In the genomic region with DNA sequence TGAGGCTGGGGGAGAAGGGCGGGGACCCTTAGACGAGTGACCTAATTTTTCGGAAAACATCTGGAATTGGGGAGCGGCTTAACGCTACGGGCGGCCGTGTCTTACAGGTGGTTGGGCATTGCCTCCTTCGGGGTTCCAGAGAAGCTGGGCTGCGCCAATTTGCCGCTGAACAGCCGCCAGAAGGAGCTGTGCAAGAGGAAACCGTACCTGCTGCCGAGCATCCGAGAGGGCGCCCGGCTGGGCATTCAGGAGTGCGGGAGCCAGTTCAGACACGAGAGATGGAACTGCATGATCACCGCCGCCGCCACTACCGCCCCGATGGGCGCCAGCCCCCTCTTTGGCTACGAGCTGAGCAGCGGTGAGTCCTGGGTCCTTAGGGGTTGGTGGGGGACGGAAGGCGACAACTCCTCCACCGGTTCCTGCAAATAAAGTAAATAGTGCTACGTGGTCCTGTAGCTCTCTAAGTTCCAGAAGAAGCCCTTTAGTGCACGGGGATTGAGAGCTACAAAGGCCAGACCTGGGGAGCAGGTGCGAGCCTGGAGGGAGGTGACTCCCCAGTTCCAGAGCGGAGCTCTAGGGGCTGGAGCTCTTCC, we compare ENCODE assay signal across 9 cellular contexts. TPM values are rescaled to one million over a fixed set of nuclear protein-coding genes. Genes with fewer than 3 reads are reported as not detected.
DNase-seq lines count a peak whose midpoint lies in the region; ATAC-seq and TF ChIP-seq lines count a peak whose summit lies in the region.
"Had no signal": no experiment of that assay in that cellular context is flagged by ENCODE, and none has a peak within 500 bp of the region (broad histone marks: within the 10 kb centered on the region; RNA-seq: fewer than 3 reads in every experiment).

No MANE protein-coding gene starts in this region.

- H3K27me3 ChIP-seq in GM23338 (ENCODE audit: insufficient read depth): peaks cover 52% of the 10 kb centered on the region
- H3K27me3 ChIP-seq in breast epithelium: peaks cover 3 to 46% of the 10 kb centered on the region in 2 donors
- H3K27me3 ChIP-seq in transverse colon: peaks cover 67% of the 10 kb centered on the region

- no peaks in the 10 kb centered on the region for H4K20me1 ChIP-seq in GM23338 (replicated peaks; ENCODE audit: insufficient read depth)

- no peak overlapping the region for H3K27ac ChIP-seq in GM23338 (ENCODE audit: low read depth)
- no peak overlapping the region for H3K27ac ChIP-seq in breast epithelium
- H3K27ac ChIP-seq in transverse colon: no peak overlapping the region

- peak overlapping the region; percentile 97 for H3K4me2 ChIP-seq in GM23338

- H3K4me3 ChIP-seq in GM23338 (peak overlapping the region; percentile 84), breast epithelium (peak overlapping the region; percentile 14 to 44 (median 34)), transverse colon (peak overlapping the region; percentile 10 to 52 (median 25))

- H3F3A ChIP-seq in GM23338 (replicated peaks; ENCODE audit: low read depth): no peaks in the 10 kb centered on the region

- peak; percentile 81 for ATAC-seq in GM23338
- peak; percentile 62 for ATAC-seq in memory B cell (ENCODE audit: low read depth)

- TF ChIP-seq CTCF in GM23338 (conservative IDR thresholded peaks at IDR 0.05; ENCODE audit: low read depth in 2 of 2): peak; percentile 12 to 53; a peak in 3 of 4 replicates
- TF ChIP-seq CTCF in breast epithelium (IDR thresholded peaks at IDR 0.05): no peak
- no peak for TF ChIP-seq CTCF in transverse colon (IDR thresholded peaks at IDR 0.05)

- H3K27ac Mint-ChIP-seq in GM23338: no peak overlapping the region
- H3K27ac Mint-ChIP-seq in memory B cell: peak overlapping the region; percentile 85
- H3K27ac Mint-ChIP-seq: CD4-positive, CD25-positive, alpha-beta regulatory T cell had no signal

- DNase-seq in NCI-H1694 treated with DMSO at 0.1 percent for 48 hours (lab: John Stamatoyannopoulos, UW): peak; percentile 50
- no peak for DNase-seq in NCI-H1694 (lab: John Stamatoyannopoulos, UW)
- DNase-seq in GM23338 (ENCODE audit: low spot score): peak; percentile 79
- DNase-seq in NCI-H345 (lab: John Stamatoyannopoulos, UW): peak; percentile 55
- DNase-seq in breast epithelium (ENCODE audit: low spot score in 2 of 2): no peak
- peak; percentile 23 to 52 for DNase-seq in memory B cell (ENCODE audit: low spot score in 2 of 2)
- DNase-seq in transverse colon: peak; percentile 40
- no peak for DNase-seq in HT-29 (ENCODE audit: low spot score)

- H3K79me2 ChIP-seq in GM23338 (replicated peaks; ENCODE audit: insufficient read depth): no peaks in the 10 kb centered on the region

- TF ChIP-seq EP300 in transverse colon (IDR thresholded peaks at IDR 0.05; ENCODE audit: low read depth): no peak

- H3K9me3 Mint-ChIP-seq in GM23338 (no peaks in the 10 kb centered on the region; the same call in 2 of the 3 replicates), memory B cell (no peaks in the 10 kb centered on the region)

- H3K36me3 ChIP-seq in GM23338 (ENCODE audit: insufficient read depth) (no peaks in the 10 kb centered on the region), breast epithelium (no peaks in the 10 kb centered on the region), transverse colon (no peaks in the 10 kb centered on the region)

- no peaks in the 10 kb centered on the region for H3K9me2 ChIP-seq in GM23338 (ENCODE audit: insufficient read depth)

- peaks cover 14% of the 10 kb centered on the region; the same call in 1 of the 2 replicates for H3K4me1 ChIP-seq in GM23338 (ENCODE audit: insufficient read depth)
- H3K4me1 ChIP-seq in breast epithelium: no peaks in the 10 kb centered on the region
- peaks cover 6 to 22% (median 17%) of the 10 kb centered on the region in 4 donors for H3K4me1 ChIP-seq in transverse colon

- H3K4me3 Mint-ChIP-seq in GM23338 (peak overlapping the region; percentile 83), memory B cell (peak overlapping the region; percentile 97)

- 3% methylated on average over 22 of the region's 34 CpGs; no CpG with 5 or more reads in 1 of the 2 donors for WGBS in transverse colon (ENCODE audit: low coverage in 1 of 2), 2 donors

- intact Hi-C loops in breast epithelium (cut with DNase I; ENCODE audit: low total_unique reads): no loop called here
- intact Hi-C loops in transverse colon (cut with DNase I; ENCODE audit: low total_unique reads): no loop called here

- no peaks in the 10 kb centered on the region for H3K9me3 ChIP-seq in breast epithelium
- no peaks in the 10 kb centered on the region for H3K9me3 ChIP-seq in transverse colon

- H3K36me3 Mint-ChIP-seq in GM23338 (ENCODE audit: low read depth): no peaks in the 10 kb centered on the region
- H3K36me3 Mint-ChIP-seq in memory B cell: peaks cover 20% of the 10 kb centered on the region
- H3K36me3 Mint-ChIP-seq: CD4-positive, CD25-positive, alpha-beta regulatory T cell had no signal

- TF ChIP-seq POLR2A in breast epithelium (IDR thresholded peaks at IDR 0.05) (no peak), transverse colon (IDR thresholded peaks at IDR 0.05) (no peak)

- in situ Hi-C loops in transverse colon (cut with MboI; ENCODE audit: low pct_ligation_motif_present in 1 of 4, low pct_unique_long_range_greater_than_20kb in 1 of 4, low sequenced_read_pairs in 3 of 4): no loop called here

- H3K4me1 Mint-ChIP-seq in GM23338 (peaks cover 9% of the 10 kb centered on the region), memory B cell (peaks cover 33% of the 10 kb centered on the region)

- peaks cover 31% of the 10 kb centered on the region for H3K27me3 Mint-ChIP-seq in GM23338 (ENCODE audit: insufficient read depth, low read depth, poor library complexity)
- H3K27me3 Mint-ChIP-seq in memory B cell: peaks cover 2% of the 10 kb centered on the region

- peak overlapping the region; percentile 99 for H2AFZ ChIP-seq in GM23338

TF ChIP-seq in GM23338, 12 proteins besides CTCF, POLR2A, EP300 and RAD21:
- TF ChIP-seq EZH2 (IDR thresholded peaks at IDR 0.05; ENCODE audit: low read depth, unreplicated experiment) (peak; percentile 18), ZNF114 (CRISPR knock-in tag; IDR thresholded peaks at IDR 0.05) (no peak)

RNA-seq across cellular contexts. Expression of gene WNT16, which starts 0.8 kb away (rescaled TPM):
- 0.73 and 1.5 TPM in 2 replicates for total RNA-seq in GM23338 (2014; rRNA removed; shearing (Covaris generic))
- 0.45 and 0.50 TPM in 2 replicates for polyA plus RNA-seq in GM23338 (2016; fragmentation: Nextera tagmentation; extraction: Ambion mirVana)
- total RNA-seq in breast epithelium (under 1 TPM in 1 of 3 donors, not detected in 2; 0.15 TPM), transverse colon (under 1 TPM in 1 of 4 donors, not detected in 3; 0.32 TPM)
- not detected in 2 replicates for total RNA-seq in HT-29 (2014; rRNA removed; shearing (Covaris generic))
- total RNA-seq: CD4-positive, CD25-positive, alpha-beta regulatory T cell had no signal

Comparison
In these comparisons a context has a peak if more than half of its experiments do, and no peak if none do; other contexts are left out.
1. DNase-seq: peak in NCI-H1694 treated with DMSO at 0.1 percent for 48 hours (single experiment), GM23338 (single experiment), NCI-H345 (single experiment), memory B cell (2 of 2) and transverse colon (single experiment); none in NCI-H1694 (single experiment), breast epithelium (0 of 2) and HT-29 (single experiment).
2. H3K4me3 ChIP-seq: peak in every context shown above with its lines; median percentile 84 in GM23338; 34 in breast epithelium; 25 in transverse colon.
3. CTCF ChIP-seq: peak in GM23338 (2 of 2); none in breast epithelium (0 of 3) and transverse colon (0 of 5).